Comparison of ENCODE assay signal across 1 cellular context in the genomic region with DNA sequence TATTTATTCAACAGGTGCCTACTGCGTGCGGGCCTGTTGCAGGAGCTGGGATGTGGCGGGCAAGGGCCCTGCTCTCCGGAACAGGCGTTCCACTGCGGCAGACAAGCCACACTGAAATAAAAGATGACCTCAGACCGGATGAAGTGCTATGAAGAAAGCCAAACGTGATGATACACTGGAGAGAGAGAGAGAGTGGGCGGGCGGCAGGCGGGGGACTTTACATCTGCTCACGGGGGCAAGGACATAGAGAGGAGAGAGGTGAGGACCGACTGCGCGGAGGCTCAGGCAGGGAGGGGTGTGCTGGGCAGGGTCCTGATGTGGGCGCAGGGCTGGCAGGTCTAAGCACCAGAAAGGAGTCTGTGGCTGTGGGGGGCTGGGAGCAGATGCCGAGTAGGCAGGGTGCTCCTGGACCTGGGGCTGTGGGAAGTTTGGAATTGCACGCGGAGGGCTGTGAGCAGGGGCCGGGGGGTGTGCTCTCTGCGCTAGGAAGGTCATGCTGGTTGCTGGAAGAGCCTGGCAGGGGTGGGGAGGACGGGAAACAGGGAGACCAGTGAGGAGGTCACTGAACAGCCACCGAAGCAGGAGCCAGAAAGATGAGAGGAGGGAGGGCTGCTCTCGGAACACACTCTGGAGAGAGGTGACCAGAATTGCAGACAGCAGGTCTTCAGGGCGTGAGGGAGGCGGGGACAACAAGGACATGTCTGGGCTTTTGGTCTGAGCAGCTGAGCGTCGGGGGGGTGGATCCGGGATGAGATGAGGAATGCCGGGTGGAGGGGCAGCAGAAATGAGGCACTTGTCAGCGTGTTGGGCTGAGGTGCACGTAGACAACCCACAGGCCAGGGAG.
TF ChIP-seq lines count a peak whose summit lies in the region.

No MANE protein-coding gene starts in this region.

TF ChIP-seq in HepG2, 621 proteins besides CTCF, POLR2A, EP300 and RAD21 (continues in another document):
- TF ChIP-seq, protein P1, sequence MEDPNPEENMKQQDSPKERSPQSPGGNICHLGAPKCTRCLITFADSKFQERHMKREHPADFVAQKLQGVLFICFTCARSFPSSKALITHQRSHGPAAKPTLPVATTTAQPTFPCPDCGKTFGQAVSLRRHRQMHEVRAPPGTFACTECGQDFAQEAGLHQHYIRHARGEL (CRISPR knock-in tag; IDR thresholded peaks at IDR 0.05), result peak; percentile 77; the same call in 1 of the 2 replicates
- TF ChIP-seq KMT2B (CRISPR knock-in tag; IDR thresholded peaks at IDR 0.05) (no peak), ZNF670 (CRISPR knock-in tag; IDR thresholded peaks at IDR 0.05; ENCODE audit: borderline replicate concordance) (peak; percentile 91; the same call in 1 of the 2 replicates), ZNF572 (CRISPR knock-in tag; IDR thresholded peaks at IDR 0.05) (peak; percentile 87), ZNF605 (CRISPR knock-in tag; IDR thresholded peaks at IDR 0.05) (no peak; the same call in 1 of the 2 replicates), ZNF326 (CRISPR knock-in tag; IDR thresholded peaks at IDR 0.05; ENCODE audit: borderline replicate concordance) (no peak), MXD4 (CRISPR knock-in tag; IDR thresholded peaks at IDR 0.05) (peak; percentile 23; the same call in 1 of the 2 replicates), NFE2L1 (CRISPR knock-in tag; IDR thresholded peaks at IDR 0.05; ENCODE audit: borderline replicate concordance) (peak; percentile 58; the same call in 1 of the 2 replicates), NFYB (CRISPR knock-in tag; IDR thresholded peaks at IDR 0.05) (no peak), PHF5A (CRISPR knock-in tag; IDR thresholded peaks at IDR 0.05; ENCODE audit: low read depth, unreplicated experiment) (peak; percentile 71), ZNF775 (CRISPR knock-in tag; IDR thresholded peaks at IDR 0.05; ENCODE audit: borderline replicate concordance) (peak; percentile 31; the same call in 1 of the 2 replicates), NR2F1 (CRISPR knock-in tag; IDR thresholded peaks at IDR 0.05) (peak in 1 of 2 experiments; percentile 56; a peak in 2 of 4 replicates), SUZ12 (IDR thresholded peaks at IDR 0.05; ENCODE audit: low read depth, low read length) (no peak), ZFP36L2 (CRISPR knock-in tag; IDR thresholded peaks at IDR 0.05) (no peak), ZNF343 (CRISPR knock-in tag; IDR thresholded peaks at IDR 0.05) (peak; percentile 67; the same call in 1 of the 2 replicates), SAFB2 (CRISPR knock-in tag; IDR thresholded peaks at IDR 0.05; ENCODE audit: borderline replicate concordance, low read depth) (no peak), SALL2 (CRISPR knock-in tag; IDR thresholded peaks at IDR 0.05) (0 out of 2 replicates have a peak, but pooled peaks have one; percentile 42), CCAR2 (optimal IDR thresholded peaks at IDR 0.05; ENCODE audit: low read depth, low read length) (no peak), MAZ (IDR thresholded peaks at IDR 0.05; ENCODE audit: borderline replicate concordance, low read depth, low read length) (peak; percentile 76), MAZ (CRISPR knock-in tag; IDR thresholded peaks at IDR 0.05; ENCODE audit: low read depth) (0 out of 2 replicates have a peak, but pooled peaks have one; percentile 20), ZNF124 (CRISPR knock-in tag; IDR thresholded peaks at IDR 0.05) (no peak), ZSCAN31 (CRISPR knock-in tag; IDR thresholded peaks at IDR 0.05; ENCODE audit: low read depth) (peak; percentile 3; the same call in 1 of the 2 replicates), CREM (IDR thresholded peaks at IDR 0.05) (peak; percentile 48; the same call in 1 of the 2 replicates), CREM (CRISPR knock-in tag; IDR thresholded peaks at IDR 0.05) (no peak), NFIC (IDR thresholded peaks at IDR 0.05; ENCODE audit: low read length) (no peak), NBN (conservative IDR thresholded peaks at IDR 0.05) (no peak), ZNF44 (CRISPR knock-in tag; IDR thresholded peaks at IDR 0.05) (peak; percentile 68), FOXO1 (CRISPR knock-in tag; IDR thresholded peaks at IDR 0.05) (peak; percentile 46; the same call in 1 of the 2 replicates), MED8 (CRISPR knock-in tag; IDR thresholded peaks at IDR 0.05; ENCODE audit: insufficient replicate concordance) (peak; percentile 41), ZMYM3 (CRISPR knock-in tag; IDR thresholded peaks at IDR 0.05) (0 out of 2 replicates have a peak, but pooled peaks have one; percentile 8)
- TF ChIP-seq, protein P2, sequence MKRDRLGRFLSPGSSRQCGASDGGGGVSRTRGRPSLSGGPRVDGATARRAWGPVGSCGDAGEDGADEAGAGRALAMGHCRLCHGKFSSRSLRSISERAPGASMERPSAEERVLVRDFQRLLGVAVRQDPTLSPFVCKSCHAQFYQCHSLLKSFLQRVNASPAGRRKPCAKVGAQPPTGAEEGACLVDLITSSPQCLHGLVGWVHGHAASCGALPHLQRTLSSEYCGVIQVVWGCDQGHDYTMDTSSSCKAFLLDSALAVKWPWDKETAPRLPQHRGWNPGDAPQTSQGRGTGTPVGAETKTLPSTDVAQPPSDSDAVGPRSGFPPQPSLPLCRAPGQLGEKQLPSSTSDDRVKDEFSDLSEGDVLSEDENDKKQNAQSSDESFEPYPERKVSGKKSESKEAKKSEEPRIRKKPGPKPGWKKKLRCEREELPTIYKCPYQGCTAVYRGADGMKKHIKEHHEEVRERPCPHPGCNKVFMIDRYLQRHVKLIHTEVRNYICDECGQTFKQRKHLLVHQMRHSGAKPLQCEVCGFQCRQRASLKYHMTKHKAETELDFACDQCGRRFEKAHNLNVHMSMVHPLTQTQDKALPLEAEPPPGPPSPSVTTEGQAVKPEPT (CRISPR knock-in tag; IDR thresholded peaks at IDR 0.05; ENCODE audit: low read depth), result peak; percentile 71; the same call in 1 of the 2 replicates
- TF ChIP-seq, protein P3, sequence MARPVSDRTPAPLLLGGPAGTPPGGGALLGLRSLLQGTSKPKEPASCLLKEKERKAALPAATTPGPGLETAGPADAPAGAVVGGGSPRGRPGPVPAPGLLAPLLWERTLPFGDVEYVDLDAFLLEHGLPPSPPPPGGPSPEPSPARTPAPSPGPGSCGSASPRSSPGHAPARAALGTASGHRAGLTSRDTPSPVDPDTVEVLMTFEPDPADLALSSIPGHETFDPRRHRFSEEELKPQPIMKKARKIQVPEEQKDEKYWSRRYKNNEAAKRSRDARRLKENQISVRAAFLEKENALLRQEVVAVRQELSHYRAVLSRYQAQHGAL (CRISPR knock-in tag; IDR thresholded peaks at IDR 0.05; ENCODE audit: not compliant biosample characterization), result peak; percentile 42
- TF ChIP-seq, protein P4, sequence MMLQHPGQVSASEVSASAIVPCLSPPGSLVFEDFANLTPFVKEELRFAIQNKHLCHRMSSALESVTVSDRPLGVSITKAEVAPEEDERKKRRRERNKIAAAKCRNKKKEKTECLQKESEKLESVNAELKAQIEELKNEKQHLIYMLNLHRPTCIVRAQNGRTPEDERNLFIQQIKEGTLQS (CRISPR knock-in tag; IDR thresholded peaks at IDR 0.05), result peak; percentile 79
- TF ChIP-seq, protein P5, sequence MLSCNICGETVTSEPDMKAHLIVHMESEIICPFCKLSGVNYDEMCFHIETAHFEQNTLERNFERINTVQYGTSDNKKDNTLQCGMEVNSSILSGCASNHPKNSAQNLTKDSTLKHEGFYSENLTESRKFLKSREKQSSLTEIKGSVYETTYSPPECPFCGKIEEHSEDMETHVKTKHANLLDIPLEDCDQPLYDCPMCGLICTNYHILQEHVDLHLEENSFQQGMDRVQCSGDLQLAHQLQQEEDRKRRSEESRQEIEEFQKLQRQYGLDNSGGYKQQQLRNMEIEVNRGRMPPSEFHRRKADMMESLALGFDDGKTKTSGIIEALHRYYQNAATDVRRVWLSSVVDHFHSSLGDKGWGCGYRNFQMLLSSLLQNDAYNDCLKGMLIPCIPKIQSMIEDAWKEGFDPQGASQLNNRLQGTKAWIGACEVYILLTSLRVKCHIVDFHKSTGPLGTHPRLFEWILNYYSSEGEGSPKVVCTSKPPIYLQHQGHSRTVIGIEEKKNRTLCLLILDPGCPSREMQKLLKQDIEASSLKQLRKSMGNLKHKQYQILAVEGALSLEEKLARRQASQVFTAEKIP (CRISPR knock-in tag; IDR thresholded peaks at IDR 0.05; ENCODE audit: borderline replicate concordance), result no peak
- TF ChIP-seq, protein P6, sequence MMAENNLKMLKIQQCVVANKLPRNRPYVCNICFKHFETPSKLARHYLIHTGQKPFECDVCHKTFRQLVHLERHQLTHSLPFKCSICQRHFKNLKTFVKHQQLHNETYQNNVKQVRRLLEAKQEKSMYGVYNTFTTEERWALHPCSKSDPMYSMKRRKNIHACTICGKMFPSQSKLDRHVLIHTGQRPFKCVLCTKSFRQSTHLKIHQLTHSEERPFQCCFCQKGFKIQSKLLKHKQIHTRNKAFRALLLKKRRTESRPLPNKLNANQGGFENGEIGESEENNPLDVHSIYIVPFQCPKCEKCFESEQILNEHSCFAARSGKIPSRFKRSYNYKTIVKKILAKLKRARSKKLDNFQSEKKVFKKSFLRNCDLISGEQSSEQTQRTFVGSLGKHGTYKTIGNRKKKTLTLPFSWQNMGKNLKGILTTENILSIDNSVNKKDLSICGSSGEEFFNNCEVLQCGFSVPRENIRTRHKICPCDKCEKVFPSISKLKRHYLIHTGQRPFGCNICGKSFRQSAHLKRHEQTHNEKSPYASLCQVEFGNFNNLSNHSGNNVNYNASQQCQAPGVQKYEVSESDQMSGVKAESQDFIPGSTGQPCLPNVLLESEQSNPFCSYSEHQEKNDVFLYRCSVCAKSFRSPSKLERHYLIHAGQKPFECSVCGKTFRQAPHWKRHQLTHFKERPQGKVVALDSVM (CRISPR knock-in tag; IDR thresholded peaks at IDR 0.05), result peak; percentile 78
- TF ChIP-seq, protein P7, sequence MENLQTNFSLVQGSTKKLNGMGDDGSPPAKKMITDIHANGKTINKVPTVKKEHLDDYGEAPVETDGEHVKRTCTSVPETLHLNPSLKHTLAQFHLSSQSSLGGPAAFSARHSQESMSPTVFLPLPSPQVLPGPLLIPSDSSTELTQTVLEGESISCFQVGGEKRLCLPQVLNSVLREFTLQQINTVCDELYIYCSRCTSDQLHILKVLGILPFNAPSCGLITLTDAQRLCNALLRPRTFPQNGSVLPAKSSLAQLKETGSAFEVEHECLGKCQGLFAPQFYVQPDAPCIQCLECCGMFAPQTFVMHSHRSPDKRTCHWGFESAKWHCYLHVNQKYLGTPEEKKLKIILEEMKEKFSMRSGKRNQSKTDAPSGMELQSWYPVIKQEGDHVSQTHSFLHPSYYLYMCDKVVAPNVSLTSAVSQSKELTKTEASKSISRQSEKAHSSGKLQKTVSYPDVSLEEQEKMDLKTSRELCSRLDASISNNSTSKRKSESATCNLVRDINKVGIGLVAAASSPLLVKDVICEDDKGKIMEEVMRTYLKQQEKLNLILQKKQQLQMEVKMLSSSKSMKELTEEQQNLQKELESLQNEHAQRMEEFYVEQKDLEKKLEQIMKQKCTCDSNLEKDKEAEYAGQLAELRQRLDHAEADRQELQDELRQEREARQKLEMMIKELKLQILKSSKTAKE (CRISPR knock-in tag; IDR thresholded peaks at IDR 0.05; ENCODE audit: borderline replicate concordance), result peak; percentile 71; the same call in 1 of the 2 replicates
- TF ChIP-seq, protein P8, sequence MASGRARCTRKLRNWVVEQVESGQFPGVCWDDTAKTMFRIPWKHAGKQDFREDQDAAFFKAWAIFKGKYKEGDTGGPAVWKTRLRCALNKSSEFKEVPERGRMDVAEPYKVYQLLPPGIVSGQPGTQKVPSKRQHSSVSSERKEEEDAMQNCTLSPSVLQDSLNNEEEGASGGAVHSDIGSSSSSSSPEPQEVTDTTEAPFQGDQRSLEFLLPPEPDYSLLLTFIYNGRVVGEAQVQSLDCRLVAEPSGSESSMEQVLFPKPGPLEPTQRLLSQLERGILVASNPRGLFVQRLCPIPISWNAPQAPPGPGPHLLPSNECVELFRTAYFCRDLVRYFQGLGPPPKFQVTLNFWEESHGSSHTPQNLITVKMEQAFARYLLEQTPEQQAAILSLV (CRISPR knock-in tag; IDR thresholded peaks at IDR 0.05; ENCODE audit: borderline replicate concordance), result no peak
- TF ChIP-seq, protein P9, sequence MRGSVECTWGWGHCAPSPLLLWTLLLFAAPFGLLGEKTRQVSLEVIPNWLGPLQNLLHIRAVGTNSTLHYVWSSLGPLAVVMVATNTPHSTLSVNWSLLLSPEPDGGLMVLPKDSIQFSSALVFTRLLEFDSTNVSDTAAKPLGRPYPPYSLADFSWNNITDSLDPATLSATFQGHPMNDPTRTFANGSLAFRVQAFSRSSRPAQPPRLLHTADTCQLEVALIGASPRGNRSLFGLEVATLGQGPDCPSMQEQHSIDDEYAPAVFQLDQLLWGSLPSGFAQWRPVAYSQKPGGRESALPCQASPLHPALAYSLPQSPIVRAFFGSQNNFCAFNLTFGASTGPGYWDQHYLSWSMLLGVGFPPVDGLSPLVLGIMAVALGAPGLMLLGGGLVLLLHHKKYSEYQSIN (CRISPR knock-in tag; IDR thresholded peaks at IDR 0.05; ENCODE audit: borderline replicate concordance), result no peak
- TF ChIP-seq, protein P10, sequence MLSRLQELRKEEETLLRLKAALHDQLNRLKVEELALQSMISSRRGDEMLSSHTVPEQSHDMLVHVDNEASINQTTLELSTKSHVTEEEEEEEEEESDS (CRISPR knock-in tag; IDR thresholded peaks at IDR 0.05; ENCODE audit: borderline replicate concordance), result no peak
- TF ChIP-seq, protein P11, sequence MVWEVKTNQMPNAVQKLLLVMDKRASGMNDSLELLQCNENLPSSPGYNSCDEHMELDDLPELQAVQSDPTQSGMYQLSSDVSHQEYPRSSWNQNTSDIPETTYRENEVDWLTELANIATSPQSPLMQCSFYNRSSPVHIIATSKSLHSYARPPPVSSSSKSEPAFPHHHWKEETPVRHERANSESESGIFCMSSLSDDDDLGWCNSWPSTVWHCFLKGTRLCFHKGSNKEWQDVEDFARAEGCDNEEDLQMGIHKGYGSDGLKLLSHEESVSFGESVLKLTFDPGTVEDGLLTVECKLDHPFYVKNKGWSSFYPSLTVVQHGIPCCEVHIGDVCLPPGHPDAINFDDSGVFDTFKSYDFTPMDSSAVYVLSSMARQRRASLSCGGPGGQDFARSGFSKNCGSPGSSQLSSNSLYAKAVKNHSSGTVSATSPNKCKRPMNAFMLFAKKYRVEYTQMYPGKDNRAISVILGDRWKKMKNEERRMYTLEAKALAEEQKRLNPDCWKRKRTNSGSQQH (CRISPR knock-in tag; IDR thresholded peaks at IDR 0.05; ENCODE audit: low read depth), result 0 out of 2 replicates have a peak, but pooled peaks have one; percentile 19
- TF ChIP-seq, protein P12, sequence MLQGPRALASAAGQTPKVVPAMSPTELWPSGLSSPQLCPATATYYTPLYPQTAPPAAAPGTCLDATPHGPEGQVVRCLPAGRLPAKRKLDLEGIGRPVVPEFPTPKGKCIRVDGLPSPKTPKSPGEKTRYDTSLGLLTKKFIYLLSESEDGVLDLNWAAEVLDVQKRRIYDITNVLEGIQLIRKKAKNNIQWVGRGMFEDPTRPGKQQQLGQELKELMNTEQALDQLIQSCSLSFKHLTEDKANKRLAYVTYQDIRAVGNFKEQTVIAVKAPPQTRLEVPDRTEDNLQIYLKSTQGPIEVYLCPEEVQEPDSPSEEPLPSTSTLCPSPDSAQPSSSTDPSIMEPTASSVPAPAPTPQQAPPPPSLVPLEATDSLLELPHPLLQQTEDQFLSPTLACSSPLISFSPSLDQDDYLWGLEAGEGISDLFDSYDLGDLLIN (CRISPR knock-in tag; IDR thresholded peaks at IDR 0.05; ENCODE audit: borderline replicate concordance), result no peak
- TF ChIP-seq, protein P13, sequence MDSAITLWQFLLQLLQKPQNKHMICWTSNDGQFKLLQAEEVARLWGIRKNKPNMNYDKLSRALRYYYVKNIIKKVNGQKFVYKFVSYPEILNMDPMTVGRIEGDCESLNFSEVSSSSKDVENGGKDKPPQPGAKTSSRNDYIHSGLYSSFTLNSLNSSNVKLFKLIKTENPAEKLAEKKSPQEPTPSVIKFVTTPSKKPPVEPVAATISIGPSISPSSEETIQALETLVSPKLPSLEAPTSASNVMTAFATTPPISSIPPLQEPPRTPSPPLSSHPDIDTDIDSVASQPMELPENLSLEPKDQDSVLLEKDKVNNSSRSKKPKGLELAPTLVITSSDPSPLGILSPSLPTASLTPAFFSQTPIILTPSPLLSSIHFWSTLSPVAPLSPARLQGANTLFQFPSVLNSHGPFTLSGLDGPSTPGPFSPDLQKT (CRISPR knock-in tag; IDR thresholded peaks at IDR 0.05; ENCODE audit: borderline replicate concordance), result no peak
